ENCODE assay signal across 1 cellular context in the genomic region with DNA sequence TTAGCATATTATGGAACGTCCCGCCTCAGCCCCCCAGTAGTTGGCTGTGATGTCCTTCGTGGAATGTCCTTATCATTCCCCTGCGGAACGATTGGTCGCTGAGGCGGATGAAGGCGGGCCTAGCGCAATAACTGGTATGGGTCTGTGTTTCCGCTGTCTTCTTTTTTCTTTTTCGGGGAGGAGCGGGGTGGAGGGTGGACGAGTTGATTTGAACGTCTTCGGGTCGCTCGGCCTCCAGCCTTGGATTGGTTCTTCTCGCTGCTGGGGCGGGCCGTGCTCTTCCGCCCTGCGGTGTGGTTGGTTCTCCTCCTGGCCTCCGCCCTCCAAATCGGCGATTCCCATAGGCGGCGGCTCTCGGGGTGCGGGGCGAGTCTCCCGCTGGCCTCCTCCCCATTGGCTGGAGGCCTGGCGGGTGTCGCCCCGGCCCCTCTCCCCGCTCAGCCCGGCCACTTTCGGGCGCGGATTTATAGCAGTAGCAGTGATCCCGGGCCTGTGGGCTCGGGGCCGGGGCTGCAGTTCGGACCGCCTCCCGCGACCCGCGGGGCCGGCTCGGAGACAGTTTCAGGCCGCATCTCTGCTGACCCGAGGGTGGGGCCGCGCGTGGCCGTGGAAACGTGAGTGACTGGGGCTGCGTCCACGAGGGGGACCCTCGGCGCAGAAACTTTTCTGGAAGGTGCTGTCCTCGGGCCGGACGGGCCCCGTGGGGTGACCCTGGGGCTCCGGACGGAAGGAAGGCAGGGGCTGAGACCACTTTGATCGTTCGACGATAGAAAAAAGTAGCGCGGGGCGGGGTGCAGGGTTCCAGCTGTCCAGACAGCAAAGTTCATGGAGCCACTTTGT.
TF ChIP-seq lines count a peak whose summit lies in the region.

No MANE protein-coding gene starts in this region.

TF ChIP-seq in HEK293, 187 proteins besides CTCF, POLR2A, EP300 and RAD21 (continued from another document):
- TF ChIP-seq, protein P1, sequence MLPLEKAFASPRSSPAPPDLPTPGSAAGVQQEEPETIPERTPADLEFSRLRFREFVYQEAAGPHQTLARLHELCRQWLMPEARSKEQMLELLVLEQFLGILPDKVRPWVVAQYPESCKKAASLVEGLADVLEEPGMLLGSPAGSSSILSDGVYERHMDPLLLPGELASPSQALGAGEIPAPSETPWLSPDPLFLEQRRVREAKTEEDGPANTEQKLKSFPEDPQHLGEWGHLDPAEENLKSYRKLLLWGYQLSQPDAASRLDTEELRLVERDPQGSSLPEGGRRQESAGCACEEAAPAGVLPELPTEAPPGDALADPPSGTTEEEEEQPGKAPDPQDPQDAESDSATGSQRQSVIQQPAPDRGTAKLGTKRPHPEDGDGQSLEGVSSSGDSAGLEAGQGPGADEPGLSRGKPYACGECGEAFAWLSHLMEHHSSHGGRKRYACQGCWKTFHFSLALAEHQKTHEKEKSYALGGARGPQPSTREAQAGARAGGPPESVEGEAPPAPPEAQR (tag by site-specific recombination; IDR thresholded peaks at IDR 0.05): no peak
- no peak for TF ChIP-seq ZNF558 (tag by site-specific recombination; IDR thresholded peaks at IDR 0.05)
- TF ChIP-seq ZNF544 (tag by site-specific recombination; IDR thresholded peaks at IDR 0.05): no peak
- TF ChIP-seq MEIS1 (CRISPR knock-in tag; IDR thresholded peaks at IDR 0.05; ENCODE audit: borderline replicate concordance): no peak
- peak; percentile 96 for TF ChIP-seq ZNF341 (tag by site-specific recombination; IDR thresholded peaks at IDR 0.05; ENCODE audit: low read depth)
- TF ChIP-seq ZNF510 (tag by site-specific recombination; IDR thresholded peaks at IDR 0.05; ENCODE audit: insufficient replicate concordance): no peak
- no peak for TF ChIP-seq ZNF266 (tag by site-specific recombination; IDR thresholded peaks at IDR 0.05; ENCODE audit: low read depth)
- TF ChIP-seq ZNF114 (tag by site-specific recombination; IDR thresholded peaks at IDR 0.05): no peak
- TF ChIP-seq YY1 (tag by site-specific recombination; IDR thresholded peaks at IDR 0.05): no peak
- TF ChIP-seq ZNF548 (tag by site-specific recombination; IDR thresholded peaks at IDR 0.05): no peak
- TF ChIP-seq FEZF1 (tag by site-specific recombination; IDR thresholded peaks at IDR 0.05): peak; percentile 21; the same call in 1 of the 2 replicates
- TF ChIP-seq GLIS2 (tag by site-specific recombination; IDR thresholded peaks at IDR 0.05): peak; percentile 78
- TF ChIP-seq ZBTB11 (tag by site-specific recombination; conservative IDR thresholded peaks at IDR 0.05; ENCODE audit: low read depth): 0 out of 2 replicates have a peak, but pooled peaks have one; percentile 21
- no peak for TF ChIP-seq ZNF248 (tag by site-specific recombination; IDR thresholded peaks at IDR 0.05)
- no peak for TF ChIP-seq ZNF404 (tag by site-specific recombination; IDR thresholded peaks at IDR 0.05)
